ENCODE assay signal across 1 cellular context in genomic region chr19:35879068-35879467, GRCh38.
TF ChIP-seq lines count a peak whose summit lies in the region.

No MANE protein-coding gene starts in this region.

TF ChIP-seq in HCT116, 20 proteins besides CTCF, POLR2A, EP300 and RAD21 (continued from another document):
- TF ChIP-seq EZH2phosphoT487 (IDR thresholded peaks at IDR 0.05; ENCODE audit: borderline replicate concordance) (no peak), SP1 (IDR thresholded peaks at IDR 0.05; ENCODE audit: low read depth) (no peak), YY1 (IDR thresholded peaks at IDR 0.05; ENCODE audit: extremely low read depth, insufficient replicate concordance, low read depth, low read length) (no peak), ELF1 (IDR thresholded peaks at IDR 0.05; ENCODE audit: borderline replicate concordance, low read depth) (no peak), JUND (IDR thresholded peaks at IDR 0.05) (no peak), CEBPB (IDR thresholded peaks at IDR 0.05; ENCODE audit: low read depth) (no peak), TCF7L2 (IDR thresholded peaks at IDR 0.05; ENCODE audit: borderline replicate concordance, extremely low read depth, insufficient read depth, insufficient read length) (no peak), POLR2AphosphoS5 (IDR thresholded peaks at IDR 0.05; ENCODE audit: low read depth, low read length) (no peak), CBX3 (IDR thresholded peaks at IDR 0.05; ENCODE audit: low read depth) (no peak), SRF (IDR thresholded peaks at IDR 0.05; ENCODE audit: low read depth) (no peak)
TF ChIP-seq in HCT116: peak in this region for 0.
